In genomic region chr19:18291590-18292459, GRCh38 we compare ENCODE assay signal across 8 cellular contexts. TPM values are rescaled to one million over a fixed set of nuclear protein-coding genes. Genes with fewer than 3 reads are reported as not detected.
A peak's percentile ranks its signal among the peaks of the same experiment; 100 is the strongest.
DNase-seq lines count a peak whose midpoint lies in the region; TF ChIP-seq lines count a peak whose summit lies in the region.

No MANE protein-coding gene starts in this region.

- peak overlapping the region; percentile 97 for H3K27ac Mint-ChIP-seq in endothelial cell (ENCODE audit: unreplicated experiment)
- H3K27ac Mint-ChIP-seq in mesothelial cell of epicardium: peak overlapping the region; percentile 100

- H3K36me3 Mint-ChIP-seq in endothelial cell (ENCODE audit: low read depth, unreplicated experiment) (peaks cover 3% of the 10 kb centered on the region), mesothelial cell of epicardium (no peaks in the 10 kb centered on the region)

- TF ChIP-seq CTCF in endothelial cell (IDR thresholded peaks at IDR 0.05; ENCODE audit: unreplicated experiment) (no peak), mesothelial cell of epicardium (IDR thresholded peaks at IDR 0.05; ENCODE audit: unreplicated experiment) (no peak)

- H3K9me3 Mint-ChIP-seq in endothelial cell (ENCODE audit: unreplicated experiment) (no peaks in the 10 kb centered on the region), mesothelial cell of epicardium (no peaks in the 10 kb centered on the region)

- DNase-seq in EL (peak; percentile 78), HCEC 1CT (peak; percentile 77), NCI-H510A treated with DMSO at 0.1 percent for 48 hours (lab: John Stamatoyannopoulos, UW) (peak; percentile 66), endothelial cell (ENCODE audit: low spot score) (peak; percentile 64), mesothelial cell of epicardium (ENCODE audit: low spot score in 2 of 2, unreplicated experiment in 2 of 2) (peak; percentile 78 to 87), NCI-H128 (lab: John Stamatoyannopoulos, UW; ENCODE audit: unreplicated experiment) (no peak)
- DNase-seq in activated CD8-positive, alpha-beta memory T cell treated with anti-CD3 and anti-CD28 coated beads, Interleukin-2, amount 50 U/mL, for 24 hours (ENCODE audit: extremely low read depth): peak; percentile 71
- peak; percentile 89 to 92 for DNase-seq in stimulated activated CD8-positive, alpha-beta memory T cell treated with anti-CD3 and anti-CD28 coated beads, Interleukin-2, amount 100 ng/mL, for 48 hours (ENCODE audit: low read depth in 2 of 2)

- peak overlapping the region; percentile 93 for H3K4me3 Mint-ChIP-seq in endothelial cell (ENCODE audit: unreplicated experiment)
- peak overlapping the region; percentile 78 for H3K4me3 Mint-ChIP-seq in mesothelial cell of epicardium

- peaks cover 10% of the 10 kb centered on the region for H3K4me1 Mint-ChIP-seq in endothelial cell (ENCODE audit: unreplicated experiment)
- H3K4me1 Mint-ChIP-seq in mesothelial cell of epicardium: peaks cover 52% of the 10 kb centered on the region

- H3K27me3 Mint-ChIP-seq in endothelial cell (ENCODE audit: unreplicated experiment) (peaks cover 8% of the 10 kb centered on the region), mesothelial cell of epicardium (ENCODE audit: low read depth) (no peaks in the 10 kb centered on the region)

RNA-seq across cellular contexts. Expression of gene JUND, which starts 10.4 kb away (rescaled TPM):
- total RNA-seq in endothelial cell (ENCODE audit: unreplicated experiment) (129 TPM), mesothelial cell of epicardium (274 to 284 TPM (median 276 TPM) in 3 replicates)

RNA-seq across cellular contexts. Expression of gene IQCN, which starts 17.6 kb away (rescaled TPM):
- 1.2 TPM for total RNA-seq in endothelial cell (ENCODE audit: unreplicated experiment)
- 14.8 to 17.1 TPM (median 16.8 TPM) in 3 replicates for total RNA-seq in mesothelial cell of epicardium

RNA-seq across cellular contexts. Expression of gene LSM4, which starts 31.1 kb away (rescaled TPM):
- total RNA-seq in endothelial cell (ENCODE audit: unreplicated experiment) (166 TPM), mesothelial cell of epicardium (112 to 119 TPM (median 114 TPM) in 3 replicates)

RNA-seq across cellular contexts. Expression of gene PGPEP1, which starts 48.6 kb away (rescaled TPM):
- total RNA-seq in endothelial cell (ENCODE audit: unreplicated experiment) (32.1 TPM), mesothelial cell of epicardium (22.6 to 24.3 TPM (median 23.2 TPM) in 3 replicates)
